In the genomic region with DNA sequence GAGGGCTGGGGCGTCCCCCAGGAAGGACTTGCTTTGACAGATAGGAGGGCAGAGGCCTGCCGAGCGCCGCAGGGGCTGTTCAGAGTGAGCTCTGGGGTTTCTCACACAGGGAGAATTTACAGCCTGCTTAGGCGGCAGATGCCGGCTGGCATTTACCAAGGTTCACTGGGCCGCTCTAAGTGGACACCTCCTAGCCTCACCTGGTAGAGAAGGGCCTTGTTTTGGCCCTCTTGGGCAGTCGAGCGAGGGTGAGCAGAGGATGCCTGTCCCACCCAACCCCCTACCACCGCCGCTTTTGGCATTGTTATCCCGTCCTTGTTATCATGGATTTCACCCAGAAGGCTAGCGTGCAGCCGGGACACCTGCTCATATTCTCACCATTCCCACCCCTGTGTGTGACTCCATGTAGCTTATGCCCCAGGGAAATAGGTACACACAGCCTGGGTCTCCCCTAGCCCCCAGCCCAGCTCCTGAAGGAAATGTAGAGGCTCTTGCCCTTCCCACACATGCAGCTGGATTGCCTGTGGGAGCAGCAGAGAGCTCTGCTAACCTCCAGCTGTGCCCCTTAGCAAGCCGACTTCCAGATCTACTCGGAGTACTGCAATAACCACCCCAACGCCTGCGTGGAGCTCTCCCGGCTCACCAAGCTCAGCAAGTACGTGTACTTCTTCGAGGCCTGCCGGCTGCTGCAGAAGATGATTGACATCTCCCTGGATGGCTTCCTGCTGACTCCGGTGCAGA, we compare ENCODE assay signal across 10 cellular contexts. TPM values are rescaled to one million over a fixed set of nuclear protein-coding genes. Genes with fewer than 3 reads are reported as not detected.
DNase-seq lines count a peak whose midpoint lies in the region; ATAC-seq and TF ChIP-seq lines count a peak whose summit lies in the region.
"Had no signal": no experiment of that assay in that cellular context is flagged by ENCODE, and none has a peak within 500 bp of the region (broad histone marks: within the 10 kb centered on the region; RNA-seq: fewer than 3 reads in every experiment).

No MANE protein-coding gene starts in this region.

- H3K4me1 ChIP-seq in BLaER1 (peaks cover 43% of the 10 kb centered on the region), neural progenitor cell (peaks cover 3% of the 10 kb centered on the region), GM23248 (ENCODE audit: insufficient read depth) (peaks cover 2% of the 10 kb centered on the region; the same call in 1 of the 2 replicates), breast epithelium (no peaks in the 10 kb centered on the region)

- intact Hi-C loops in breast epithelium (cut with DNase I; ENCODE audit: low total_unique reads) = no loop called here

- no peak for TF ChIP-seq POLR2A in breast epithelium (IDR thresholded peaks at IDR 0.05)

- peak overlapping the region; percentile 25; the same call in 1 of the 2 replicates for H3K4me3 ChIP-seq in BLaER1
- H3K4me3 ChIP-seq in neural progenitor cell = no peak overlapping the region
- H3K4me3 ChIP-seq in GM23248 = no peak overlapping the region
- no peak overlapping the region for H3K4me3 ChIP-seq in breast epithelium
- H3K4me3 ChIP-seq: SK-N-MC had no signal

- H3K4me2 ChIP-seq in BLaER1 (peak overlapping the region; percentile 84), neural progenitor cell (no peak overlapping the region), GM23248 (ENCODE audit: unreplicated experiment) (no peak overlapping the region)

- H3K9me3 Mint-ChIP-seq in effector memory CD8-positive, alpha-beta T cell = no peaks in the 10 kb centered on the region
- no peaks in the 10 kb centered on the region for H3K9me3 Mint-ChIP-seq in neural progenitor cell

- H3K9ac ChIP-seq in BLaER1 (no peak overlapping the region; the same call in 1 of the 2 replicates), neural progenitor cell (no peak overlapping the region), GM23248 (no peak overlapping the region)

- H3K27ac ChIP-seq in BLaER1 (peak overlapping the region; percentile 54; the same call in 1 of the 2 replicates), neural progenitor cell (no peak overlapping the region), GM23248 (no peak overlapping the region), breast epithelium (no peak overlapping the region)
- H3K27ac ChIP-seq: epithelial cell of prostate, SK-N-MC had no signal

- H3K4me3 Mint-ChIP-seq in effector memory CD8-positive, alpha-beta T cell = peak overlapping the region; percentile 82 to 93
- H3K4me3 Mint-ChIP-seq in neural progenitor cell = no peak overlapping the region

- H3F3A ChIP-seq in neural progenitor cell (ENCODE audit: low read depth) (peaks cover 3% of the 10 kb centered on the region), GM23248 (ENCODE audit: insufficient read depth) (no peaks in the 10 kb centered on the region)

- peaks cover 16 to 26% of the 10 kb centered on the region in 2 donors for H3K4me1 Mint-ChIP-seq in effector memory CD8-positive, alpha-beta T cell (ENCODE audit: low read depth in 2 of 2)
- H3K4me1 Mint-ChIP-seq in neural progenitor cell = peaks cover 13% of the 10 kb centered on the region

- H3K27me3 ChIP-seq in BLaER1 (0 out of 2 replicates have a peak, but pooled peaks cover 8% of the 10 kb centered on the region), neural progenitor cell (peaks cover 6% of the 10 kb centered on the region), GM23248 (replicated peaks; ENCODE audit: insufficient read depth) (no peaks in the 10 kb centered on the region), breast epithelium (no peaks in the 10 kb centered on the region)

- no peaks in the 10 kb centered on the region for H3K9me2 ChIP-seq in GM23248 (ENCODE audit: insufficient read depth)

- DNase-seq in Kasumi-1 (lab: John Stamatoyannopoulos, UW) (peak; percentile 78 to 79), neural progenitor cell (ENCODE audit: low spot score) (no peak), GM23248 (no peak), breast epithelium (ENCODE audit: low spot score in 2 of 2) (no peak), HuH-7 (ENCODE audit: low spot score) (no peak)
- no peak for DNase-seq in effector memory CD8-positive, alpha-beta T cell

- TF ChIP-seq CTCF in neural progenitor cell (IDR thresholded peaks at IDR 0.05) (peak; percentile 29), breast epithelium (IDR thresholded peaks at IDR 0.05) (no peak)

- ATAC-seq in effector memory CD8-positive, alpha-beta T cell (replicated peaks) = peak; percentile 37
- ATAC-seq in GM18502 (IDR thresholded peaks at IDR 0.05; ENCODE audit: poor library complexity, unreplicated experiment) = no peak

- H2AFZ ChIP-seq in neural progenitor cell (replicated peaks) = no peak overlapping the region
- H2AFZ ChIP-seq in GM23248 = no peak overlapping the region

- peaks cover 7% of the 10 kb centered on the region for H3K36me3 ChIP-seq in BLaER1
- no peaks in the 10 kb centered on the region for H3K36me3 ChIP-seq in neural progenitor cell
- H3K36me3 ChIP-seq in GM23248 (ENCODE audit: low read depth) = no peaks in the 10 kb centered on the region
- H3K36me3 ChIP-seq in breast epithelium = no peaks in the 10 kb centered on the region

- in situ Hi-C loops in GM23248 (cut with MboI) = no loop called here

- peaks cover under 1% of the 10 kb centered on the region; the same call in 1 of the 2 replicates for H4K20me1 ChIP-seq in BLaER1
- peaks cover 8% of the 10 kb centered on the region for H4K20me1 ChIP-seq in neural progenitor cell (ENCODE audit: low read depth)
- H4K20me1 ChIP-seq in GM23248 (ENCODE audit: insufficient read depth) = no peaks in the 10 kb centered on the region

- H3K9me3 ChIP-seq in BLaER1 = no peaks in the 10 kb centered on the region
- H3K9me3 ChIP-seq in neural progenitor cell (ENCODE audit: low read depth) = no peaks in the 10 kb centered on the region
- no peaks in the 10 kb centered on the region for H3K9me3 ChIP-seq in GM23248 (ENCODE audit: low read depth)
- no peaks in the 10 kb centered on the region for H3K9me3 ChIP-seq in breast epithelium

- peaks cover 8% of the 10 kb centered on the region for H3K36me3 Mint-ChIP-seq in effector memory CD8-positive, alpha-beta T cell (ENCODE audit: insufficient read depth)
- peaks cover 6% of the 10 kb centered on the region for H3K36me3 Mint-ChIP-seq in neural progenitor cell

- H3K27me3 Mint-ChIP-seq in effector memory CD8-positive, alpha-beta T cell = peaks cover 0 to 21% of the 10 kb centered on the region in 2 donors
- H3K27me3 Mint-ChIP-seq in neural progenitor cell (ENCODE audit: insufficient read depth, low read depth) = peaks cover 5% of the 10 kb centered on the region

- H3K79me2 ChIP-seq in neural progenitor cell (ENCODE audit: low read depth) (no peaks in the 10 kb centered on the region), GM23248 (ENCODE audit: insufficient read depth) (no peaks in the 10 kb centered on the region)

- WGBS in GM23248 (ENCODE audit: low coverage in 1 of 2, low lambda C conversion rate in 2 of 2, missing lambda C conversion rate in 2 of 2), 2 experiments = 90 to 91% methylated on average over 23 of the region's 23 CpGs

- peak overlapping the region; percentile 81 to 83 for H3K27ac Mint-ChIP-seq in effector memory CD8-positive, alpha-beta T cell
- peak overlapping the region; percentile 37 for H3K27ac Mint-ChIP-seq in neural progenitor cell

RNA-seq across cellular contexts. Expression of a gene that starts 52.4 kb away (rescaled TPM):
- total RNA-seq in neural progenitor cell (ENCODE audit: low replicate concordance) (63.0 and 85.2 TPM in 2 replicates), breast epithelium (100 to 1,000 TPM in 2 of 3 donors, 10 to 100 TPM in 1; 69.2 to 122 (median 111) TPM)
- total RNA-seq in GM23248 (2014; rRNA removed; shearing (Covaris generic)) = 118 and 125 TPM in 2 replicates
- polyA plus RNA-seq in GM23248 (2016; fragmentation: Nextera tagmentation; extraction: Ambion mirVana) = 47.2 and 47.6 TPM in 2 replicates

Comparison
In these comparisons a context has a peak if more than half of its experiments do, and no peak if none do; other contexts are left out.
1. DNase-seq: peak in Kasumi-1 (2 of 2); none in effector memory CD8-positive, alpha-beta T cell (0 of 3), neural progenitor cell (single experiment), GM23248 (single experiment), breast epithelium (0 of 2) and HuH-7 (single experiment).